In genomic region chr12:7144414-7145120, GRCh38 we compare ENCODE assay signal across 8 cellular contexts. TPM values are rescaled to one million over a fixed set of nuclear protein-coding genes. Genes with fewer than 3 reads are reported as not detected.
DNase-seq lines count a peak whose midpoint lies in the region; ATAC-seq and TF ChIP-seq lines count a peak whose summit lies in the region.

No MANE protein-coding gene starts in this region.

- TF ChIP-seq CTCF in cardiac fibroblast (IDR thresholded peaks at IDR 0.05; ENCODE audit: low read depth, low read length) (peak; percentile 49), liver (IDR thresholded peaks at IDR 0.05; ENCODE audit: low read depth, low read length, missing input control) (peak; percentile 52)

- peaks cover 4 to 47% (median 23%) of the 10 kb centered on the region in 4 donors for H3K36me3 ChIP-seq in liver (ENCODE audit: control insufficient read depth in 4 of 4, insufficient read depth in 3 of 4, low read depth in 1 of 4, low read length in 3 of 4)

- H3K27ac Mint-ChIP-seq in activated CD4-positive, alpha-beta T cell treated with anti-CD3 and anti-CD28 coated beads for 36 hours: no peak overlapping the region

- H3K4me1 ChIP-seq in liver (ENCODE audit: control insufficient read depth in 4 of 4, insufficient read depth in 4 of 4, low read length in 3 of 4): peaks cover 3 to 27% (median 15%) of the 10 kb centered on the region in 4 donors

- H3K4me3 ChIP-seq in cardiac fibroblast (replicated peaks in 1 of 2; ENCODE audit: low read depth in 2 of 2, low read length in 2 of 2) (no peak overlapping the region), liver (ENCODE audit: low read depth in 1 of 3, low read length in 3 of 3) (no peak overlapping the region)

- 51% methylated on average over 11 of the region's 11 CpGs for WGBS in liver

- DNase-seq in activated CD4-positive, alpha-beta T cell treated with anti-CD3 and anti-CD28 coated beads for 36 hours: no peak
- no peak for DNase-seq in activated CD4-positive, alpha-beta T cell treated with anti-CD3 and anti-CD28 coated beads for 4 hours
- DNase-seq in NCI-H2227 treated with DMSO at 0.1 percent for 48 hours (lab: John Stamatoyannopoulos, UW) (peak; percentile 5), cardiac fibroblast (ENCODE audit: low read depth in 2 of 2) (peak; percentile 60 to 62), ecto neural progenitor cell (ENCODE audit: low spot score) (no peak)

- H3K27ac ChIP-seq in liver (ENCODE audit: low read depth in 1 of 2, low read length in 2 of 2): no peak overlapping the region

- H3K27me3 ChIP-seq in liver (ENCODE audit: control insufficient read depth in 4 of 4, insufficient read depth in 4 of 4, low read length in 3 of 4): no peaks in the 10 kb centered on the region

- H3K27me3 Mint-ChIP-seq in activated CD4-positive, alpha-beta T cell treated with anti-CD3 and anti-CD28 coated beads for 36 hours: no peaks in the 10 kb centered on the region

- CTCF ChIA-PET in activated CD4-positive, alpha-beta T cell treated with anti-CD3 and anti-CD28 coated beads for 36 hours (lab: Charles Lee): interaction anchor here (0.5 to 3.0 kb wide), 23 partner anchors 10 to 595 kb away, joined by 3 to 17 read pairs (median 3); partner anchors contain the start of gene PEX5

- intact Hi-C loops in activated CD4-positive, alpha-beta T cell treated with anti-CD3 and anti-CD28 coated beads for 36 hours (cut with DNase I, micrococcal nuclease): loop anchor here in 1 of 2 experiments (5.0 kb wide), 1 partner anchor 493 kb away; no protein-coding TSS in a partner anchor

- peak; percentile 34 for ATAC-seq in activated CD4-positive, alpha-beta T cell treated with anti-CD3 and anti-CD28 coated beads for 36 hours
- ATAC-seq in GM19035 (IDR thresholded peaks at IDR 0.05; ENCODE audit: unreplicated experiment) (no peak), HG02610 (IDR thresholded peaks at IDR 0.05; ENCODE audit: unreplicated experiment) (no peak)

- H3K36me3 Mint-ChIP-seq in activated CD4-positive, alpha-beta T cell treated with anti-CD3 and anti-CD28 coated beads for 36 hours (ENCODE audit: low read depth): peaks cover 20% of the 10 kb centered on the region

- no peaks in the 10 kb centered on the region for H3K9me3 ChIP-seq in liver (ENCODE audit: control insufficient read depth in 4 of 4, low read length in 3 of 4)

- H3K4me3 Mint-ChIP-seq in activated CD4-positive, alpha-beta T cell treated with anti-CD3 and anti-CD28 coated beads for 36 hours: no peak overlapping the region

- H3K9ac ChIP-seq in liver (ENCODE audit: low read depth in 1 of 2, low read length in 2 of 2): no peak overlapping the region

- H3K9me3 Mint-ChIP-seq in activated CD4-positive, alpha-beta T cell treated with anti-CD3 and anti-CD28 coated beads for 36 hours (ENCODE audit: low read depth): no peaks in the 10 kb centered on the region

- H3K4me1 Mint-ChIP-seq in activated CD4-positive, alpha-beta T cell treated with anti-CD3 and anti-CD28 coated beads for 36 hours: no peaks in the 10 kb centered on the region

- POLR2A ChIA-PET in activated CD4-positive, alpha-beta T cell treated with anti-CD3 and anti-CD28 coated beads for 36 hours (lab: Charles Lee): no interaction called here

- peak; percentile 76 to 80 for TF ChIP-seq RAD21 in liver (IDR thresholded peaks at IDR 0.05)

TF ChIP-seq in liver, 16 proteins besides CTCF, POLR2A, EP300 and RAD21:
- no peak for TF ChIP-seq RXRA (IDR thresholded peaks at IDR 0.05)
- TF ChIP-seq ATF3 (IDR thresholded peaks at IDR 0.05): no peak
- no peak for TF ChIP-seq SP1 (IDR thresholded peaks at IDR 0.05)
- no peak for TF ChIP-seq REST (IDR thresholded peaks at IDR 0.05)
- TF ChIP-seq EGR1 (IDR thresholded peaks at IDR 0.05; ENCODE audit: low read depth in 2 of 2): no peak

RNA-seq across cellular contexts. Expression of gene CLSTN3, which starts 14.4 kb away (rescaled TPM):
- 10 to 100 TPM; 28.2 to 37.9 TPM for total RNA-seq in activated CD4-positive, alpha-beta T cell treated with anti-CD3 and anti-CD28 coated beads for 36 hours
- total RNA-seq in liver: 10 to 100 TPM; 27.1 to 37.2 TPM
- 10 to 100 TPM in 1 of 2 donors, 1 to 10 TPM in 1; 6.1 to 26.5 TPM for polyA plus RNA-seq in liver

RNA-seq across cellular contexts. Expression of gene RBP5, which starts 15.9 kb away (rescaled TPM):
- not detected for total RNA-seq in activated CD4-positive, alpha-beta T cell treated with anti-CD3 and anti-CD28 coated beads for 36 hours
- 10 to 100 TPM; 12.9 to 47.1 TPM for total RNA-seq in liver
- 100 to 1,000 TPM in 1 of 2 donors, 10 to 100 TPM in 1; 80.2 to 108 TPM for polyA plus RNA-seq in liver

RNA-seq across cellular contexts. Expression of gene C1RL, which starts 35.6 kb away (rescaled TPM):
- 10 to 100 TPM; 17.3 to 18.9 TPM for total RNA-seq in activated CD4-positive, alpha-beta T cell treated with anti-CD3 and anti-CD28 coated beads for 36 hours
- 100 to 1,000 TPM in 1 of 2 donors, 10 to 100 TPM in 1; 67.5 to 188 TPM for total RNA-seq in liver
- 100 to 1,000 TPM; 104 to 145 TPM for polyA plus RNA-seq in liver

RNA-seq across cellular contexts. Expression of gene PEX5, which starts 44.9 kb away (rescaled TPM):
- total RNA-seq in activated CD4-positive, alpha-beta T cell treated with anti-CD3 and anti-CD28 coated beads for 36 hours: 10 to 100 TPM; 25.4 to 38.8 TPM
- total RNA-seq in liver: 10 to 100 TPM; 19.4 to 37.9 TPM
- polyA plus RNA-seq in liver: 10 to 100 TPM in 1 of 2 donors, 1 to 10 TPM in 1; 5.7 to 26.2 TPM

RNA-seq across cellular contexts. Expression of gene C1R, which starts 52.3 kb away (rescaled TPM):
- total RNA-seq in activated CD4-positive, alpha-beta T cell treated with anti-CD3 and anti-CD28 coated beads for 36 hours: 1 to 10 TPM; 1.4 to 2.2 TPM
- total RNA-seq in liver: 1,000 to 10,000 TPM in 1 of 2 donors, 100 to 1,000 TPM in 1; 211 to 1,249 TPM
- 1,000 to 10,000 TPM; 1,058 to 1,822 TPM for polyA plus RNA-seq in liver

Comparison
In these comparisons a context has a peak if more than half of its experiments do, and no peak if none do; other contexts are left out.
1. DNase-seq: peak in NCI-H2227 treated with DMSO at 0.1 percent for 48 hours (single experiment) and cardiac fibroblast (2 of 2); none in activated CD4-positive, alpha-beta T cell treated with anti-CD3 and anti-CD28 coated beads for 36 hours (single experiment), activated CD4-positive, alpha-beta T cell treated with anti-CD3 and anti-CD28 coated beads for 4 hours (0 of 2) and ecto neural progenitor cell (single experiment).
2. RNA of gene RBP5, which starts 15.9 kb away (total RNA-seq): 12.9 to 47.1 TPM in liver; not detected in activated CD4-positive, alpha-beta T cell treated with anti-CD3 and anti-CD28 coated beads for 36 hours; every median in the first group is over 10 times any median in the second.